ENCODE assay signal across 1 cellular context in the genomic region with DNA sequence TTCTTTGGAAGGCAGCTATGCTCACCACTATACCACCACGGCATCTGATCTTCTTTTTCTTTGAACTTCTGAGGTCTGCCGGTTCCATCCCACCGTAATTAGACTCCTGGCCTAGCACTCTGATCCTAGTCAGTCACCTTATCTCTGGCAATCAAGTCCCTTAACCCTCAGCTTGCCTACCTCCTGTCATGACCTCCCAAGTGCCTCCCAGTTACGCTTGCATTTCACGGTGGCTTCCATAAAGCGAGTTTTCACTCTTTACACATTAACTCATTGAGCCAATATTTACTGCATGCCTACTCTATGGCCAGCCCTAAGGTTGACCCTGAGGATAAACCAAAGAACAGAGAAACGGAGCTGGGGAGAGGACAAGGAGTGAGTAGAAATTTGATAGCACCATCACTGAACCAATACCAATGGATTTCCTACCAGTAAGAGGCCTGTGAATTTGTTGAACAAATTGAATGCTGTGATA.
TF ChIP-seq lines count a peak whose summit lies in the region.

No MANE protein-coding gene starts in this region.

TF ChIP-seq in HepG2, 621 proteins besides CTCF, POLR2A, EP300 and RAD21 (continued from another document and continues in another):
- TF ChIP-seq NRL (CRISPR knock-in tag; IDR thresholded peaks at IDR 0.05; ENCODE audit: borderline replicate concordance) (no peak), ZNF556 (CRISPR knock-in tag; IDR thresholded peaks at IDR 0.05; ENCODE audit: borderline replicate concordance) (peak; percentile 88; the same call in 1 of the 2 replicates), FOXK2 (IDR thresholded peaks at IDR 0.05) (no peak), SRSF4 (IDR thresholded peaks at IDR 0.05; ENCODE audit: low read depth, low read length, poor library complexity, severe bottlenecking) (no peak), JDP2 (CRISPR knock-in tag; IDR thresholded peaks at IDR 0.05; ENCODE audit: borderline replicate concordance) (no peak), ASH2L (IDR thresholded peaks at IDR 0.05; ENCODE audit: insufficient read length, low read depth, low read length) (peak; percentile 84), GABPB1 (CRISPR knock-in tag; IDR thresholded peaks at IDR 0.05) (no peak), ZNF547 (CRISPR knock-in tag; IDR thresholded peaks at IDR 0.05) (no peak; the same call in 1 of the 2 replicates), IKZF4 (CRISPR knock-in tag; IDR thresholded peaks at IDR 0.05; ENCODE audit: borderline replicate concordance, low read depth, not compliant biosample characterization) (peak; percentile 56), ELF1 (CRISPR knock-in tag; IDR thresholded peaks at IDR 0.05) (0 out of 2 replicates have a peak, but pooled peaks have one; percentile 39), ZNF652 (CRISPR knock-in tag; IDR thresholded peaks at IDR 0.05; ENCODE audit: borderline replicate concordance, low read depth) (peak; percentile 99), FOXM1 (CRISPR knock-in tag; IDR thresholded peaks at IDR 0.05) (no peak), ZNF850 (CRISPR knock-in tag; conservative IDR thresholded peaks at IDR 0.05) (no peak), HOXA7 (CRISPR knock-in tag; IDR thresholded peaks at IDR 0.05) (no peak), ZFP90 (CRISPR knock-in tag; IDR thresholded peaks at IDR 0.05; ENCODE audit: borderline replicate concordance) (peak; percentile 22; the same call in 1 of the 2 replicates), SP5 (CRISPR knock-in tag; IDR thresholded peaks at IDR 0.05; ENCODE audit: borderline replicate concordance, low read depth) (peak; percentile 60; the same call in 1 of the 2 replicates), U2AF1 (optimal IDR thresholded peaks at IDR 0.05; ENCODE audit: low read depth, low read length) (no peak), KLF15 (CRISPR knock-in tag; IDR thresholded peaks at IDR 0.05; ENCODE audit: borderline replicate concordance) (no peak), AHR (CRISPR knock-in tag; IDR thresholded peaks at IDR 0.05) (no peak; the same call in 1 of the 2 replicates), ZBTB38 (CRISPR knock-in tag; IDR thresholded peaks at IDR 0.05) (no peak), TBX2 (CRISPR knock-in tag; IDR thresholded peaks at IDR 0.05; ENCODE audit: borderline replicate concordance) (peak; percentile 86), TARDBP (CRISPR knock-in tag; IDR thresholded peaks at IDR 0.05) (peak; percentile 99), ZSCAN21 (CRISPR knock-in tag; IDR thresholded peaks at IDR 0.05; ENCODE audit: borderline replicate concordance) (no peak), ZNF709 (CRISPR knock-in tag; IDR thresholded peaks at IDR 0.05) (0 out of 2 replicates have a peak, but pooled peaks have one; percentile 66), MED1 (CRISPR knock-in tag; IDR thresholded peaks at IDR 0.05) (peak; percentile 90), TP53 (CRISPR knock-in tag; conservative IDR thresholded peaks at IDR 0.05) (no peak), MEF2D (CRISPR knock-in tag; IDR thresholded peaks at IDR 0.05) (peak; percentile 51; the same call in 1 of the 2 replicates), DMAP1 (CRISPR knock-in tag; IDR thresholded peaks at IDR 0.05) (no peak), RFXAP (CRISPR knock-in tag; IDR thresholded peaks at IDR 0.05; ENCODE audit: borderline replicate concordance) (peak; percentile 76; the same call in 1 of the 2 replicates)
- TF ChIP-seq, protein P1, sequence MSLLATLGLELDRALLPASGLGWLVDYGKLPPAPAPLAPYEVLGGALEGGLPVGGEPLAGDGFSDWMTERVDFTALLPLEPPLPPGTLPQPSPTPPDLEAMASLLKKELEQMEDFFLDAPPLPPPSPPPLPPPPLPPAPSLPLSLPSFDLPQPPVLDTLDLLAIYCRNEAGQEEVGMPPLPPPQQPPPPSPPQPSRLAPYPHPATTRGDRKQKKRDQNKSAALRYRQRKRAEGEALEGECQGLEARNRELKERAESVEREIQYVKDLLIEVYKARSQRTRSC (CRISPR knock-in tag; IDR thresholded peaks at IDR 0.05; ENCODE audit: low read depth), result no peak
- TF ChIP-seq, protein P2, sequence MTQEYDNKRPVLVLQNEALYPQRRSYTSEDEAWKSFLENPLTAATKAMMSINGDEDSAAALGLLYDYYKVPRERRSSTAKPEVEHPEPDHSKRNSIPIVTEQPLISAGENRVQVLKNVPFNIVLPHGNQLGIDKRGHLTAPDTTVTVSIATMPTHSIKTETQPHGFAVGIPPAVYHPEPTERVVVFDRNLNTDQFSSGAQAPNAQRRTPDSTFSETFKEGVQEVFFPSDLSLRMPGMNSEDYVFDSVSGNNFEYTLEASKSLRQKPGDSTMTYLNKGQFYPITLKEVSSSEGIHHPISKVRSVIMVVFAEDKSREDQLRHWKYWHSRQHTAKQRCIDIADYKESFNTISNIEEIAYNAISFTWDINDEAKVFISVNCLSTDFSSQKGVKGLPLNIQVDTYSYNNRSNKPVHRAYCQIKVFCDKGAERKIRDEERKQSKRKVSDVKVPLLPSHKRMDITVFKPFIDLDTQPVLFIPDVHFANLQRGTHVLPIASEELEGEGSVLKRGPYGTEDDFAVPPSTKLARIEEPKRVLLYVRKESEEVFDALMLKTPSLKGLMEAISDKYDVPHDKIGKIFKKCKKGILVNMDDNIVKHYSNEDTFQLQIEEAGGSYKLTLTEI (CRISPR knock-in tag; conservative IDR thresholded peaks at IDR 0.05), result no peak
- TF ChIP-seq, protein P3, sequence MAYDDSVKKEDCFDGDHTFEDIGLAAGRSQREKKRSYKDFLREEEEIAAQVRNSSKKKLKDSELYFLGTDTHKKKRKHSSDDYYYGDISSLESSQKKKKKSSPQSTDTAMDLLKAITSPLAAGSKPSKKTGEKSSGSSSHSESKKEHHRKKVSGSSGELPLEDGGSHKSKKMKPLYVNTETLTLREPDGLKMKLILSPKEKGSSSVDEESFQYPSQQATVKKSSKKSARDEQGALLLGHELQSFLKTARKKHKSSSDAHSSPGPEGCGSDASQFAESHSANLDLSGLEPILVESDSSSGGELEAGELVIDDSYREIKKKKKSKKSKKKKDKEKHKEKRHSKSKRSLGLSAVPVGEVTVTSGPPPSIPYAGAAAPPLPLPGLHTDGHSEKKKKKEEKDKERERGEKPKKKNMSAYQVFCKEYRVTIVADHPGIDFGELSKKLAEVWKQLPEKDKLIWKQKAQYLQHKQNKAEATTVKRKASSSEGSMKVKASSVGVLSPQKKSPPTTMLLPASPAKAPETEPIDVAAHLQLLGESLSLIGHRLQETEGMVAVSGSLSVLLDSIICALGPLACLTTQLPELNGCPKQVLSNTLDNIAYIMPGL (CRISPR knock-in tag; IDR thresholded peaks at IDR 0.05; ENCODE audit: borderline replicate concordance in 1 of 2, low read depth in 1 of 2), result peak; percentile 18 to 42; a peak in 2 of 4 replicates
- TF ChIP-seq, protein P4, sequence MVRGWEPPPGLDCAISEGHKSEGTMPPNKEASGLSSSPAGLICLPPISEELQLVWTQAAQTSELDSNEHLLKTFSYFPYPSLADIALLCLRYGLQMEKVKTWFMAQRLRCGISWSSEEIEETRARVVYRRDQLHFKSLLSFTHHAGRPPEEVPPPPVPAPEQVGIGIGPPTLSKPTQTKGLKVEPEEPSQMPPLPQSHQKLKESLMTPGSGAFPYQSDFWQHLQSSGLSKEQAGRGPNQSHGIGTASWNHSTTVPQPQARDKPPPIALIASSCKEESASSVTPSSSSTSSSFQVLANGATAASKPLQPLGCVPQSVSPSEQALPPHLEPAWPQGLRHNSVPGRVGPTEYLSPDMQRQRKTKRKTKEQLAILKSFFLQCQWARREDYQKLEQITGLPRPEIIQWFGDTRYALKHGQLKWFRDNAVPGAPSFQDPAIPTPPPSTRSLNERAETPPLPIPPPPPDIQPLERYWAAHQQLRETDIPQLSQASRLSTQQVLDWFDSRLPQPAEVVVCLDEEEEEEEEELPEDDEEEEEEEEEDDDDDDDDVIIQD (CRISPR knock-in tag; IDR thresholded peaks at IDR 0.05; ENCODE audit: low read depth), result peak; percentile 93
- TF ChIP-seq, protein P5, sequence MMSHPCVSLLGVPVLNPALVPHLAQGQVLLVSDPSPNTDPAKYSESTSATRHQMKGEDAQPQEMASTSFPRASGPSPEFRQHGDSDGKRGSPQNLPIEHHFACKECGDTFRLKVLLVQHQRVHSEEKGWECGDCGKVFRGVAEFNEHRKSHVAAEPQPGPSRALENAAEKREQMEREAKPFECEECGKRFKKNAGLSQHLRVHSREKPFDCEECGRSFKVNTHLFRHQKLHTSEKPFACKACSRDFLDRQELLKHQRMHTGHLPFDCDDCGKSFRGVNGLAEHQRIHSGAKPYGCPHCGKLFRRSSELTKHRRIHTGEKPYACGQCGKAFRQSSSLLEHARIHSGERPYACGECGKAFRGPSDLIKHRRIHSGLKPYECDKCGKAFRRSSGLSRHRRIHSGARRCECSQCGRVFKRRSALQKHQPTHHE (CRISPR knock-in tag; IDR thresholded peaks at IDR 0.05; ENCODE audit: borderline replicate concordance), result no peak
- TF ChIP-seq, protein P6, sequence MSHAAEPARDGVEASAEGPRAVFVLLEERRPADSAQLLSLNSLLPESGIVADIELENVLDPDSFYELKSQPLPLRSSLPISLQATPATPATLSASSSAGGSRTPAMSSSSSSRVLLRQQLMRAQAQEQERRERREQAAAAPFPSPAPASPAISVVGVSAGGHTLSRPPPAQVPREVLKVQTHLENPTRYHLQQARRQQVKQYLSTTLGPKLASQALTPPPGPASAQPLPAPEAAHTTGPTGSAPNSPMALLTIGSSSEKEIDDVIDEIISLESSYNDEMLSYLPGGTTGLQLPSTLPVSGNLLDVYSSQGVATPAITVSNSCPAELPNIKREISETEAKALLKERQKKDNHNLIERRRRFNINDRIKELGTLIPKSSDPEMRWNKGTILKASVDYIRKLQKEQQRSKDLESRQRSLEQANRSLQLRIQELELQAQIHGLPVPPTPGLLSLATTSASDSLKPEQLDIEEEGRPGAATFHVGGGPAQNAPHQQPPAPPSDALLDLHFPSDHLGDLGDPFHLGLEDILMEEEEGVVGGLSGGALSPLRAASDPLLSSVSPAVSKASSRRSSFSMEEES (CRISPR knock-in tag; IDR thresholded peaks at IDR 0.05), result 0 out of 2 replicates have a peak, but pooled peaks have one; percentile 47
- TF ChIP-seq, protein P7, sequence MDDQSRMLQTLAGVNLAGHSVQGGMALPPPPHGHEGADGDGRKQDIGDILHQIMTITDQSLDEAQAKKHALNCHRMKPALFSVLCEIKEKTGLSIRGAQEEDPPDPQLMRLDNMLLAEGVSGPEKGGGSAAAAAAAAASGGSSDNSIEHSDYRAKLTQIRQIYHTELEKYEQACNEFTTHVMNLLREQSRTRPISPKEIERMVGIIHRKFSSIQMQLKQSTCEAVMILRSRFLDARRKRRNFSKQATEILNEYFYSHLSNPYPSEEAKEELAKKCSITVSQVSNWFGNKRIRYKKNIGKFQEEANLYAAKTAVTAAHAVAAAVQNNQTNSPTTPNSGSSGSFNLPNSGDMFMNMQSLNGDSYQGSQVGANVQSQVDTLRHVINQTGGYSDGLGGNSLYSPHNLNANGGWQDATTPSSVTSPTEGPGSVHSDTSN (CRISPR knock-in tag; IDR thresholded peaks at IDR 0.05; ENCODE audit: borderline replicate concordance), result no peak
- TF ChIP-seq, protein P8, sequence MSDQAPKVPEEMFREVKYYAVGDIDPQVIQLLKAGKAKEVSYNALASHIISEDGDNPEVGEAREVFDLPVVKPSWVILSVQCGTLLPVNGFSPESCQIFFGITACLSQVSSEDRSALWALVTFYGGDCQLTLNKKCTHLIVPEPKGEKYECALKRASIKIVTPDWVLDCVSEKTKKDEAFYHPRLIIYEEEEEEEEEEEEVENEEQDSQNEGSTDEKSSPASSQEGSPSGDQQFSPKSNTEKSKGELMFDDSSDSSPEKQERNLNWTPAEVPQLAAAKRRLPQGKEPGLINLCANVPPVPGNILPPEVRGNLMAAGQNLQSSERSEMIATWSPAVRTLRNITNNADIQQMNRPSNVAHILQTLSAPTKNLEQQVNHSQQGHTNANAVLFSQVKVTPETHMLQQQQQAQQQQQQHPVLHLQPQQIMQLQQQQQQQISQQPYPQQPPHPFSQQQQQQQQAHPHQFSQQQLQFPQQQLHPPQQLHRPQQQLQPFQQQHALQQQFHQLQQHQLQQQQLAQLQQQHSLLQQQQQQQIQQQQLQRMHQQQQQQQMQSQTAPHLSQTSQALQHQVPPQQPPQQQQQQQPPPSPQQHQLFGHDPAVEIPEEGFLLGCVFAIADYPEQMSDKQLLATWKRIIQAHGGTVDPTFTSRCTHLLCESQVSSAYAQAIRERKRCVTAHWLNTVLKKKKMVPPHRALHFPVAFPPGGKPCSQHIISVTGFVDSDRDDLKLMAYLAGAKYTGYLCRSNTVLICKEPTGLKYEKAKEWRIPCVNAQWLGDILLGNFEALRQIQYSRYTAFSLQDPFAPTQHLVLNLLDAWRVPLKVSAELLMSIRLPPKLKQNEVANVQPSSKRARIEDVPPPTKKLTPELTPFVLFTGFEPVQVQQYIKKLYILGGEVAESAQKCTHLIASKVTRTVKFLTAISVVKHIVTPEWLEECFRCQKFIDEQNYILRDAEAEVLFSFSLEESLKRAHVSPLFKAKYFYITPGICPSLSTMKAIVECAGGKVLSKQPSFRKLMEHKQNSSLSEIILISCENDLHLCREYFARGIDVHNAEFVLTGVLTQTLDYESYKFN (CRISPR knock-in tag; conservative IDR thresholded peaks at IDR 0.05), result peak; percentile 97
- TF ChIP-seq, protein P9, sequence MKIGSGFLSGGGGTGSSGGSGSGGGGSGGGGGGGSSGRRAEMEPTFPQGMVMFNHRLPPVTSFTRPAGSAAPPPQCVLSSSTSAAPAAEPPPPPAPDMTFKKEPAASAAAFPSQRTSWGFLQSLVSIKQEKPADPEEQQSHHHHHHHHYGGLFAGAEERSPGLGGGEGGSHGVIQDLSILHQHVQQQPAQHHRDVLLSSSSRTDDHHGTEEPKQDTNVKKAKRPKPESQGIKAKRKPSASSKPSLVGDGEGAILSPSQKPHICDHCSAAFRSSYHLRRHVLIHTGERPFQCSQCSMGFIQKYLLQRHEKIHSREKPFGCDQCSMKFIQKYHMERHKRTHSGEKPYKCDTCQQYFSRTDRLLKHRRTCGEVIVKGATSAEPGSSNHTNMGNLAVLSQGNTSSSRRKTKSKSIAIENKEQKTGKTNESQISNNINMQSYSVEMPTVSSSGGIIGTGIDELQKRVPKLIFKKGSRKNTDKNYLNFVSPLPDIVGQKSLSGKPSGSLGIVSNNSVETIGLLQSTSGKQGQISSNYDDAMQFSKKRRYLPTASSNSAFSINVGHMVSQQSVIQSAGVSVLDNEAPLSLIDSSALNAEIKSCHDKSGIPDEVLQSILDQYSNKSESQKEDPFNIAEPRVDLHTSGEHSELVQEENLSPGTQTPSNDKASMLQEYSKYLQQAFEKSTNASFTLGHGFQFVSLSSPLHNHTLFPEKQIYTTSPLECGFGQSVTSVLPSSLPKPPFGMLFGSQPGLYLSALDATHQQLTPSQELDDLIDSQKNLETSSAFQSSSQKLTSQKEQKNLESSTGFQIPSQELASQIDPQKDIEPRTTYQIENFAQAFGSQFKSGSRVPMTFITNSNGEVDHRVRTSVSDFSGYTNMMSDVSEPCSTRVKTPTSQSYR (CRISPR knock-in tag; IDR thresholded peaks at IDR 0.05; ENCODE audit: borderline replicate concordance), result peak; percentile 19; the same call in 1 of the 2 replicates
- TF ChIP-seq, protein P10, sequence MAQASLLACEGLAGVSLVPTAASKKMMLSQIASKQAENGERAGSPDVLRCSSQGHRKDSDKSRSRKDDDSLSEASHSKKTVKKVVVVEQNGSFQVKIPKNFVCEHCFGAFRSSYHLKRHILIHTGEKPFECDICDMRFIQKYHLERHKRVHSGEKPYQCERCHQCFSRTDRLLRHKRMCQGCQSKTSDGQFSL (CRISPR knock-in tag; IDR thresholded peaks at IDR 0.05), result no peak
- TF ChIP-seq, protein P11, sequence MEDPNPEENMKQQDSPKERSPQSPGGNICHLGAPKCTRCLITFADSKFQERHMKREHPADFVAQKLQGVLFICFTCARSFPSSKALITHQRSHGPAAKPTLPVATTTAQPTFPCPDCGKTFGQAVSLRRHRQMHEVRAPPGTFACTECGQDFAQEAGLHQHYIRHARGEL (CRISPR knock-in tag; IDR thresholded peaks at IDR 0.05), result no peak
